8 cellular contexts compared by ENCODE assay signal in the genomic region with DNA sequence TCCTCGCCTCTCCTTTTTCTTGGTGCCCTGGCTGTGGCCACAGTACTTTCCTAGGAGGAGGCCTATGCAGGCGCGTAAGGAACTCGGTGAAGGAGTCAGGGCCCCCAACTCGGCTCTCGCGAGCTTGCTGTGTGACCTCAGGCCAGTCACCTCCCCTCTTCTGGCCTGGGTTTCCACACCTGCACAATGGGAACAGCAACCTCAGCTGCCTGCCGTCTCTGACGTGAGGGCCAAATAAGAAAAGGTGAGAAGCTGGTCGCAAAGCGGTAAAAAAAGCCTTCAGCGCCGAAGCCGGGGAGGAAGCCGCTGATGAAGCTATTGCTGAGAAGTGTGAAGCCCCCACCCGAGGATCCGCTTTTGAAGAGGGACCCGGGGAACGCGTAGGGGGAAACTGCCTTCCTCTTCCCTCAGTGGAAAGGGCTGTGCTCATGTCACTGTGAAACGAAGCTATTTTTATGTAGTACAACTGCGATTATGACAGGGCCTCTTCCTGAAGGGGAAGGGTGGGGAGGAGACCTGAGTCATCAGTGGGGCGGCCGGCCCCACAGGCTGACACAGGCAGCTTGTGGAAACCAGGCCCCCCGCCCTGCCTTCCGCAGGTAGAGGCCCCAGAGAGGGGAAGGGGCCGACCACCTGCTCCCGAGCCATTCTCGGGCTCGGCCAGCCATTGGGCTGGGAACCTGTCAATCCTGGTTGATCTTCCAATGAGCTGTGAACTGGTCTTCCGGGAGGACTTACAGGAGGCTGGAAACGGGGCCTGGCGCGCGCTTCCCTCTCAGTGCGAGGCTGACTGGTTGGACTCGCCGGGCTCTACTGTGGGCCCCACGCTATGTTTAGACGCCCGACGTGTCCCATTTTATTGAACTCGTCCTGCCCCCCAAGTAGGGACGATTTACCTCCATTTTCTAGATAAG. TPM values are rescaled to one million over a fixed set of nuclear protein-coding genes. Genes with fewer than 3 reads are reported as not detected.
A peak's percentile ranks its signal among the peaks of the same experiment; 100 is the strongest.
DNase-seq lines count a peak whose midpoint lies in the region; ATAC-seq, FAIRE-seq and TF ChIP-seq lines count a peak whose summit lies in the region.

No MANE protein-coding gene starts in this region.

- no peak for TF ChIP-seq CTCF in DND-41 (IDR thresholded peaks at IDR 0.05; ENCODE audit: borderline replicate concordance, extremely low read depth, low read length, poor library complexity, severe bottlenecking)
- TF ChIP-seq CTCF in spleen (IDR thresholded peaks at IDR 0.05 in 8 of 11, conservative IDR thresholded peaks at IDR 0.05 in 3 of 11): peak in 1 of 11 experiments; percentile 8
- no peak for TF ChIP-seq CTCF in D721Med (IDR thresholded peaks at IDR 0.05; ENCODE audit: insufficient read depth, missing control alignments)

- no peaks in the 10 kb centered on the region for H3K27me3 ChIP-seq in DND-41 (ENCODE audit: insufficient read depth, low read length, poor library complexity)
- no peaks in the 10 kb centered on the region for H3K27me3 ChIP-seq in spleen (replicated peaks in 1 of 7)

- 4 to 23% (median 7%) methylated on average over 27 to 44 of the region's 44 CpGs for WGBS in spleen, 5 donors

- TF ChIP-seq POLR2A in spleen (IDR thresholded peaks at IDR 0.05): peak in 1 of 3 donors; percentile 88

- H3K4me3 ChIP-seq in DND-41 (ENCODE audit: low read depth in 1 of 2, low read length in 2 of 2): peak overlapping the region; percentile 37 to 69; a peak in 3 of 4 replicates
- peak overlapping the region in 7 of 8 donors; percentile 11 to 63 (median 29) for H3K4me3 ChIP-seq in spleen

- peak overlapping the region; percentile 87 for H3K4me2 ChIP-seq in DND-41 (ENCODE audit: insufficient read depth, low read length)

- H3K9me3 ChIP-seq in DND-41 (ENCODE audit: insufficient read depth, low read length, severe bottlenecking): no peaks in the 10 kb centered on the region
- H3K9me3 ChIP-seq in spleen: no peaks in the 10 kb centered on the region

- no peaks in the 10 kb centered on the region for H3K36me3 ChIP-seq in DND-41 (ENCODE audit: insufficient read depth, low read length)
- no peaks in the 10 kb centered on the region for H3K36me3 ChIP-seq in spleen

- FAIRE-seq in D721Med (lab: Jason Lieb, UNC): no peak

- H2AFZ ChIP-seq in DND-41 (ENCODE audit: low read depth, low read length): peak overlapping the region; percentile 84

- no peaks in the 10 kb centered on the region for H3K79me2 ChIP-seq in DND-41 (ENCODE audit: insufficient read depth, low read length)

- intact Hi-C loops in spleen (cut with DNase I; ENCODE audit: low total_unique reads): no loop called here

- ATAC-seq in DND-41 (ENCODE audit: insufficient read depth, low read depth) (peak; percentile 82), GM21619 (IDR thresholded peaks at IDR 0.05; ENCODE audit: unreplicated experiment) (peak; percentile 54)

- H3K9ac ChIP-seq in DND-41 (ENCODE audit: low read depth, low read length): peak overlapping the region; percentile 77

- peak; percentile 95 for DNase-seq in DND-41
- peak; percentile 96 for DNase-seq in KG1 (lab: John Stamatoyannopoulos, UW)
- peak; percentile 87 to 93 (median 89) for DNase-seq in activated CD4-positive, CD25-positive, alpha-beta regulatory T cell (lab: John Stamatoyannopoulos, UW)
- peak in 60 of 61 donors; percentile 16 to 94 (median 80) for DNase-seq in caudate nucleus (lab: John Stamatoyannopoulos, UW)
- peak; percentile 98 for DNase-seq in islet precursor cell
- peak; percentile 98 for DNase-seq in spleen
- DNase-seq in D721Med (ENCODE audit: insufficient read length, low spot score): no peak

- peaks cover 50% of the 10 kb centered on the region for H3K4me1 ChIP-seq in DND-41 (ENCODE audit: insufficient read depth, low read length)
- H3K4me1 ChIP-seq in spleen: peaks cover 60 to 87% (median 81%) of the 10 kb centered on the region in 6 donors

- H3K27ac ChIP-seq in DND-41 (ENCODE audit: low read length) (peak overlapping the region; percentile 90), caudate nucleus (ENCODE audit: low read depth, low read length) (peak overlapping the region; percentile 93), spleen (peak overlapping the region; percentile 87 to 99 (median 96))

- no peaks in the 10 kb centered on the region for H4K20me1 ChIP-seq in DND-41 (ENCODE audit: insufficient read depth, low read length)

RNA-seq across cellular contexts. Expression of gene ANKDD1A, which starts 18.0 kb away (rescaled TPM):
- 10 to 100 TPM; 20.7 to 71.1 (median 48.2) TPM for total RNA-seq in spleen
- polyA plus RNA-seq in spleen: 10 to 100 TPM in 2 of 3 donors, 1 to 10 TPM in 1; 5.7 to 19.9 (median 11.7) TPM

RNA-seq across cellular contexts. Expression of gene PLEKHO2, which starts 52.0 kb away (rescaled TPM):
- total RNA-seq in spleen: 100 to 1,000 TPM; 124 to 249 (median 156) TPM
- polyA plus RNA-seq in spleen: 100 to 1,000 TPM in 1 of 3 donors, 10 to 100 TPM in 2; 33.9 to 130 (median 40.3) TPM
